In the genomic region with DNA sequence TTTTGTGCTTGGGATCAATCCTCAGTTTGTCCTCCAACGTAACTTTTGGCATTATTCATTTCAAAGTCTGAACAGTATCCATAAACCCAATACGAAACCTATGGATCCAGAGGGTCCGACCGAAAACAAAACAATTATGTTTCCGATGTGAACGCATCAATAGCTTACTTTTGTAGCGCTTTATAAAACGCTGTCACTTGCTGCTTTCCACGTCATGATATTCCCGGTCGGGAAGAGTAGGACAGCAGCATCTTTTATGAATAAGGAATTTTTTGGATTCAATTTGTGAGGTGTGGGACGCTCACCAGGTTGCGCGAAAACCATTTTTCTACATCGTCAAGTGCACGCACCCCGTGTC, we compare ENCODE assay signal across 8 cellular contexts.
A peak's percentile ranks its signal among the peaks of the same experiment; 100 is the strongest.
DNase-seq lines count a peak whose midpoint lies in the region; ATAC-seq, FAIRE-seq and TF ChIP-seq lines count a peak whose summit lies in the region.

No MANE protein-coding gene starts in this region.

- H3K4me2 ChIP-seq in DND-41 (ENCODE audit: insufficient read depth, low read length) (peak overlapping the region; percentile 83), PC-3 (ENCODE audit: low read length) (peak overlapping the region; percentile 95)

- H3K4me1 Mint-ChIP-seq in endothelial cell (ENCODE audit: unreplicated experiment), result peaks cover 6% of the 10 kb centered on the region

- no TSS peak for BruUV-seq in PC-3 (replicated peaks; lab: Mats Ljungman, UMichigan)

- intact Hi-C loops in PC-3 (cut with micrococcal nuclease) (loop anchor here (10.0 kb wide), 2 partner anchors 159 to 391 kb away; no protein-coding TSS in a partner anchor), pancreas (cut with DNase I) (no loop called here)

- H3K9me3 ChIP-seq in DND-41 (ENCODE audit: insufficient read depth, low read length, severe bottlenecking) (peaks cover 7% of the 10 kb centered on the region), PC-3 (ENCODE audit: low read length) (no peaks in the 10 kb centered on the region), pancreas (no peaks in the 10 kb centered on the region)

- in situ Hi-C loops in GM13977 (cut with MboI; ENCODE audit: low pct_unique_long_range_greater_than_20kb, low sequenced_read_pairs, unreplicated experiment), result loop anchor here (10.0 kb wide), 1 partner anchor 371 kb away; no protein-coding TSS in a partner anchor

- peak overlapping the region; percentile 99 for H3K27ac Mint-ChIP-seq in endothelial cell (ENCODE audit: unreplicated experiment)

- H3K9me2 ChIP-seq in PC-3 (replicated peaks; ENCODE audit: low read length), result no peaks in the 10 kb centered on the region

- no peak for FAIRE-seq in pancreas (lab: Jason Lieb, UNC)

- peaks cover 5% of the 10 kb centered on the region for H3K27me3 Mint-ChIP-seq in endothelial cell (ENCODE audit: unreplicated experiment)

- DNase-seq in DND-41 (no peak), PC-3 (peak; percentile 9), endothelial cell (ENCODE audit: low spot score) (no peak), pancreas (no peak), anterior cingulate cortex (lab: John Stamatoyannopoulos, UW) (no peak), GM13977 (ENCODE audit: low spot score) (no peak), retina (no peak)

- peak overlapping the region; percentile 72 to 82 for H3K4me3 ChIP-seq in DND-41 (ENCODE audit: low read depth in 1 of 2, low read length in 2 of 2)
- H3K4me3 ChIP-seq in PC-3 (ENCODE audit: low read length), result peak overlapping the region; percentile 91
- H3K4me3 ChIP-seq in pancreas, result peak overlapping the region; percentile 62 to 81 (median 71)

- H3F3A ChIP-seq in PC-3 (ENCODE audit: low read length, unreplicated experiment), result no peaks in the 10 kb centered on the region

- WGBS in pancreas, 2 donors, result 1% methylated on average over 17 of the region's 17 CpGs

- H3K79me2 ChIP-seq in DND-41 (ENCODE audit: insufficient read depth, low read length) (peaks cover 52% of the 10 kb centered on the region), PC-3 (ENCODE audit: low read length) (peaks cover 20% of the 10 kb centered on the region)

- no peaks in the 10 kb centered on the region for H3K27me3 ChIP-seq in DND-41 (ENCODE audit: insufficient read depth, low read length, poor library complexity)
- no peaks in the 10 kb centered on the region for H3K27me3 ChIP-seq in PC-3 (ENCODE audit: low read length)
- peaks cover 0 to 6% (median 0%) of the 10 kb centered on the region in 4 donors for H3K27me3 ChIP-seq in pancreas

- POLR2A ChIA-PET in PC-3 (lab: Charles Lee; ENCODE audit: unreplicated experiment), result interaction anchor here (0.6 kb wide), 2 partner anchors 383 to 514 kb away, joined by 3 to 8 read pairs; no protein-coding TSS in a partner anchor

- H3K4me3 Mint-ChIP-seq in endothelial cell (ENCODE audit: unreplicated experiment), result peak overlapping the region; percentile 97

- H4K20me1 ChIP-seq in DND-41 (ENCODE audit: insufficient read depth, low read length), result no peaks in the 10 kb centered on the region
- no peaks in the 10 kb centered on the region for H4K20me1 ChIP-seq in PC-3 (ENCODE audit: low read length)

- H3K27ac ChIP-seq in DND-41 (ENCODE audit: low read length) (peak overlapping the region; percentile 92), PC-3 (ENCODE audit: low read length) (peak overlapping the region; percentile 54; the same call in 1 of the 2 replicates), pancreas (no peak overlapping the region)

- TF ChIP-seq CTCF in DND-41 (IDR thresholded peaks at IDR 0.05; ENCODE audit: borderline replicate concordance, extremely low read depth, low read length, poor library complexity, severe bottlenecking), result no peak
- TF ChIP-seq CTCF in PC-3 (conservative IDR thresholded peaks at IDR 0.05; ENCODE audit: low read depth, low read length), result no peak
- no peak for TF ChIP-seq CTCF in endothelial cell (IDR thresholded peaks at IDR 0.05; ENCODE audit: unreplicated experiment)
- TF ChIP-seq CTCF in pancreas (IDR thresholded peaks at IDR 0.05), result no peak
- TF ChIP-seq CTCF in GM13977 (IDR thresholded peaks at IDR 0.05; ENCODE audit: extremely low read depth, insufficient read depth, missing control alignments), result no peak

- no peaks in the 10 kb centered on the region for H3K36me3 ChIP-seq in DND-41 (ENCODE audit: insufficient read depth, low read length)
- no peaks in the 10 kb centered on the region for H3K36me3 ChIP-seq in PC-3 (ENCODE audit: low read depth, low read length)
- no peaks in the 10 kb centered on the region for H3K36me3 ChIP-seq in pancreas

- H3K36me3 Mint-ChIP-seq in endothelial cell (ENCODE audit: low read depth, unreplicated experiment), result no peaks in the 10 kb centered on the region

- CTCF ChIA-PET in PC-3 (lab: Charles Lee), result no interaction called here

- H3K9me3 Mint-ChIP-seq in endothelial cell (ENCODE audit: unreplicated experiment), result no peaks in the 10 kb centered on the region

- peak overlapping the region; percentile 89 for H2AFZ ChIP-seq in DND-41 (ENCODE audit: low read depth, low read length)
- peak overlapping the region; percentile 94 for H2AFZ ChIP-seq in PC-3 (ENCODE audit: low read length)

- no peak for ATAC-seq in DND-41 (ENCODE audit: insufficient read depth, low read depth)
- peak; percentile 8 for ATAC-seq in PC-3
- peak in 2 of 4 donors; percentile 2 for ATAC-seq in pancreas
- no peak for ATAC-seq in GM21515 (IDR thresholded peaks at IDR 0.05; ENCODE audit: unreplicated experiment)

- H3K9ac ChIP-seq in DND-41 (ENCODE audit: low read depth, low read length), result peak overlapping the region; percentile 79
- peak overlapping the region; percentile 82 for H3K9ac ChIP-seq in PC-3 (ENCODE audit: low read length)

- H3K4me1 ChIP-seq in DND-41 (ENCODE audit: insufficient read depth, low read length) (peaks cover 41% of the 10 kb centered on the region), PC-3 (ENCODE audit: insufficient read depth, low read length) (peaks cover 4% of the 10 kb centered on the region; the same call in 1 of the 2 replicates), pancreas (no peaks in the 10 kb centered on the region)

Comparison
In these comparisons a context has a peak if more than half of its experiments do, and no peak if none do; other contexts are left out.
1. H3K27ac ChIP-seq: peak in DND-41 (single experiment) and PC-3 (single experiment); none in pancreas (0 of 4).
2. Peak in every context shown above with its lines, with median percentiles within 50 percentile points of each other: H3K4me3 ChIP-seq.